Comparison of ENCODE assay signal across 1 cellular context in the genomic region with DNA sequence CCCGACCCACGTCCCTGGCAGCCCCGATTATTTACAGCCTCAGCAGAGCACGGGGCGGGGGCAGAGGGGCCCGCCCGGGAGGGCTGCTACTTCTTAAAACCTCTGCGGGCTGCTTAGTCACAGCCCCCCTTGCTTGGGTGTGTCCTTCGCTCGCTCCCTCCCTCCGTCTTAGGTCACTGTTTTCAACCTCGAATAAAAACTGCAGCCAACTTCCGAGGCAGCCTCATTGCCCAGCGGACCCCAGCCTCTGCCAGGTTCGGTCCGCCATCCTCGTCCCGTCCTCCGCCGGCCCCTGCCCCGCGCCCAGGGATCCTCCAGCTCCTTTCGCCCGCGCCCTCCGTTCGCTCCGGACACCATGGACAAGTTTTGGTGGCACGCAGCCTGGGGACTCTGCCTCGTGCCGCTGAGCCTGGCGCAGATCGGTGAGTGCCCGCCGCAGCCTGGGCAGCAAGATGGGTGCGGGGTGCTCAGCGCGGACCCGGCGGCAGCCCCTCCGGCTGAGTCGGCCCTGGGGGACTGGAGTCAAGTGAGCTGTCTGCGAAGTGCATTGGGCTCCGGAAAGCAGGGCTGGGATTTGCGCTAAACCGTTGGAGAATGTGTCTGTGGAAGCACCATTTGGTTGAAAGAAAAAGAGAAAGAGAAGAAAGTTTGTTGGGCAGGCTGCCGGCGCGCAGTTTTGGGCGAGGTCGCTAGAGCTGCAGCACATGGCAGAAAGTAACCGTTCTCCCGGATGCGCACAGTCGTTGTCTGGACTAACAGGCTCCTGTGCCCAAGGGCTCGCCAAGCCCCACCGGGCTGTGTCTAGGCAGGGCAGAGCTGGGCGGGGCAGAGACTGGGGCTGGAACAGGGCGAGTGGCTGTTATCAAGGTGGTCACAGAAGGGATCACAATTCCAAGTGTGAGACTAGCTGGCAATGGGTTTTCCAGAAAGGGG.
TF ChIP-seq lines count a peak whose summit lies in the region.

A gene (plus strand): TSS at position 223 of the 933 bp plus-strand sequence. CDS start 133 bp downstream, at position 356.

TF ChIP-seq in GM12878, 131 proteins besides CTCF, POLR2A, EP300 and RAD21 (continued from another document and continues in another):
- TF ChIP-seq, protein P1, sequence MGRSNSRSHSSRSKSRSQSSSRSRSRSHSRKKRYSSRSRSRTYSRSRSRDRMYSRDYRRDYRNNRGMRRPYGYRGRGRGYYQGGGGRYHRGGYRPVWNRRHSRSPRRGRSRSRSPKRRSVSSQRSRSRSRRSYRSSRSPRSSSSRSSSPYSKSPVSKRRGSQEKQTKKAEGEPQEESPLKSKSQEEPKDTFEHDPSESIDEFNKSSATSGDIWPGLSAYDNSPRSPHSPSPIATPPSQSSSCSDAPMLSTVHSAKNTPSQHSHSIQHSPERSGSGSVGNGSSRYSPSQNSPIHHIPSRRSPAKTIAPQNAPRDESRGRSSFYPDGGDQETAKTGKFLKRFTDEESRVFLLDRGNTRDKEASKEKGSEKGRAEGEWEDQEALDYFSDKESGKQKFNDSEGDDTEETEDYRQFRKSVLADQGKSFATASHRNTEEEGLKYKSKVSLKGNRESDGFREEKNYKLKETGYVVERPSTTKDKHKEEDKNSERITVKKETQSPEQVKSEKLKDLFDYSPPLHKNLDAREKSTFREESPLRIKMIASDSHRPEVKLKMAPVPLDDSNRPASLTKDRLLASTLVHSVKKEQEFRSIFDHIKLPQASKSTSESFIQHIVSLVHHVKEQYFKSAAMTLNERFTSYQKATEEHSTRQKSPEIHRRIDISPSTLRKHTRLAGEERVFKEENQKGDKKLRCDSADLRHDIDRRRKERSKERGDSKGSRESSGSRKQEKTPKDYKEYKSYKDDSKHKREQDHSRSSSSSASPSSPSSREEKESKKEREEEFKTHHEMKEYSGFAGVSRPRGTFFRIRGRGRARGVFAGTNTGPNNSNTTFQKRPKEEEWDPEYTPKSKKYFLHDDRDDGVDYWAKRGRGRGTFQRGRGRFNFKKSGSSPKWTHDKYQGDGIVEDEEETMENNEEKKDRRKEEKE (IDR thresholded peaks at IDR 0.05) = no peak
- TF ChIP-seq KLF5 (IDR thresholded peaks at IDR 0.05; ENCODE audit: partially characterized antibody) = no peak
- TF ChIP-seq, protein P2, sequence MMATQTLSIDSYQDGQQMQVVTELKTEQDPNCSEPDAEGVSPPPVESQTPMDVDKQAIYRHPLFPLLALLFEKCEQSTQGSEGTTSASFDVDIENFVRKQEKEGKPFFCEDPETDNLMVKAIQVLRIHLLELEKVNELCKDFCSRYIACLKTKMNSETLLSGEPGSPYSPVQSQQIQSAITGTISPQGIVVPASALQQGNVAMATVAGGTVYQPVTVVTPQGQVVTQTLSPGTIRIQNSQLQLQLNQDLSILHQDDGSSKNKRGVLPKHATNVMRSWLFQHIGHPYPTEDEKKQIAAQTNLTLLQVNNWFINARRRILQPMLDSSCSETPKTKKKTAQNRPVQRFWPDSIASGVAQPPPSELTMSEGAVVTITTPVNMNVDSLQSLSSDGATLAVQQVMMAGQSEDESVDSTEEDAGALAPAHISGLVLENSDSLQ (IDR thresholded peaks at IDR 0.05) = no peak
- peak; percentile 34 for TF ChIP-seq LARP7 (IDR thresholded peaks at IDR 0.05)
- TF ChIP-seq, protein P3, sequence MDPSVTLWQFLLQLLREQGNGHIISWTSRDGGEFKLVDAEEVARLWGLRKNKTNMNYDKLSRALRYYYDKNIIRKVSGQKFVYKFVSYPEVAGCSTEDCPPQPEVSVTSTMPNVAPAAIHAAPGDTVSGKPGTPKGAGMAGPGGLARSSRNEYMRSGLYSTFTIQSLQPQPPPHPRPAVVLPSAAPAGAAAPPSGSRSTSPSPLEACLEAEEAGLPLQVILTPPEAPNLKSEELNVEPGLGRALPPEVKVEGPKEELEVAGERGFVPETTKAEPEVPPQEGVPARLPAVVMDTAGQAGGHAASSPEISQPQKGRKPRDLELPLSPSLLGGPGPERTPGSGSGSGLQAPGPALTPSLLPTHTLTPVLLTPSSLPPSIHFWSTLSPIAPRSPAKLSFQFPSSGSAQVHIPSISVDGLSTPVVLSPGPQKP (IDR thresholded peaks at IDR 0.05; ENCODE audit: low read depth, low read length) = no peak
- TF ChIP-seq BMI1 (IDR thresholded peaks at IDR 0.05; ENCODE audit: borderline replicate concordance) = no peak
- no peak for TF ChIP-seq CHD4 (IDR thresholded peaks at IDR 0.05)
- TF ChIP-seq, protein P4, sequence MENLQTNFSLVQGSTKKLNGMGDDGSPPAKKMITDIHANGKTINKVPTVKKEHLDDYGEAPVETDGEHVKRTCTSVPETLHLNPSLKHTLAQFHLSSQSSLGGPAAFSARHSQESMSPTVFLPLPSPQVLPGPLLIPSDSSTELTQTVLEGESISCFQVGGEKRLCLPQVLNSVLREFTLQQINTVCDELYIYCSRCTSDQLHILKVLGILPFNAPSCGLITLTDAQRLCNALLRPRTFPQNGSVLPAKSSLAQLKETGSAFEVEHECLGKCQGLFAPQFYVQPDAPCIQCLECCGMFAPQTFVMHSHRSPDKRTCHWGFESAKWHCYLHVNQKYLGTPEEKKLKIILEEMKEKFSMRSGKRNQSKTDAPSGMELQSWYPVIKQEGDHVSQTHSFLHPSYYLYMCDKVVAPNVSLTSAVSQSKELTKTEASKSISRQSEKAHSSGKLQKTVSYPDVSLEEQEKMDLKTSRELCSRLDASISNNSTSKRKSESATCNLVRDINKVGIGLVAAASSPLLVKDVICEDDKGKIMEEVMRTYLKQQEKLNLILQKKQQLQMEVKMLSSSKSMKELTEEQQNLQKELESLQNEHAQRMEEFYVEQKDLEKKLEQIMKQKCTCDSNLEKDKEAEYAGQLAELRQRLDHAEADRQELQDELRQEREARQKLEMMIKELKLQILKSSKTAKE (IDR thresholded peaks at IDR 0.05; ENCODE audit: low read depth, poor library complexity, severe bottlenecking) = no peak
- TF ChIP-seq CREB1 (IDR thresholded peaks at IDR 0.05; ENCODE audit: low read depth) = peak; percentile 44; the same call in 1 of the 2 replicates
- TF ChIP-seq DPF2 (IDR thresholded peaks at IDR 0.05) = no peak
- no peak for TF ChIP-seq ZNF24 (IDR thresholded peaks at IDR 0.05)
- TF ChIP-seq ZNF622 (IDR thresholded peaks at IDR 0.05) = no peak
- no peak for TF ChIP-seq ZSCAN29 (IDR thresholded peaks at IDR 0.05)
- no peak for TF ChIP-seq KDM1A (IDR thresholded peaks at IDR 0.05; ENCODE audit: borderline replicate concordance)
- TF ChIP-seq, protein P5, sequence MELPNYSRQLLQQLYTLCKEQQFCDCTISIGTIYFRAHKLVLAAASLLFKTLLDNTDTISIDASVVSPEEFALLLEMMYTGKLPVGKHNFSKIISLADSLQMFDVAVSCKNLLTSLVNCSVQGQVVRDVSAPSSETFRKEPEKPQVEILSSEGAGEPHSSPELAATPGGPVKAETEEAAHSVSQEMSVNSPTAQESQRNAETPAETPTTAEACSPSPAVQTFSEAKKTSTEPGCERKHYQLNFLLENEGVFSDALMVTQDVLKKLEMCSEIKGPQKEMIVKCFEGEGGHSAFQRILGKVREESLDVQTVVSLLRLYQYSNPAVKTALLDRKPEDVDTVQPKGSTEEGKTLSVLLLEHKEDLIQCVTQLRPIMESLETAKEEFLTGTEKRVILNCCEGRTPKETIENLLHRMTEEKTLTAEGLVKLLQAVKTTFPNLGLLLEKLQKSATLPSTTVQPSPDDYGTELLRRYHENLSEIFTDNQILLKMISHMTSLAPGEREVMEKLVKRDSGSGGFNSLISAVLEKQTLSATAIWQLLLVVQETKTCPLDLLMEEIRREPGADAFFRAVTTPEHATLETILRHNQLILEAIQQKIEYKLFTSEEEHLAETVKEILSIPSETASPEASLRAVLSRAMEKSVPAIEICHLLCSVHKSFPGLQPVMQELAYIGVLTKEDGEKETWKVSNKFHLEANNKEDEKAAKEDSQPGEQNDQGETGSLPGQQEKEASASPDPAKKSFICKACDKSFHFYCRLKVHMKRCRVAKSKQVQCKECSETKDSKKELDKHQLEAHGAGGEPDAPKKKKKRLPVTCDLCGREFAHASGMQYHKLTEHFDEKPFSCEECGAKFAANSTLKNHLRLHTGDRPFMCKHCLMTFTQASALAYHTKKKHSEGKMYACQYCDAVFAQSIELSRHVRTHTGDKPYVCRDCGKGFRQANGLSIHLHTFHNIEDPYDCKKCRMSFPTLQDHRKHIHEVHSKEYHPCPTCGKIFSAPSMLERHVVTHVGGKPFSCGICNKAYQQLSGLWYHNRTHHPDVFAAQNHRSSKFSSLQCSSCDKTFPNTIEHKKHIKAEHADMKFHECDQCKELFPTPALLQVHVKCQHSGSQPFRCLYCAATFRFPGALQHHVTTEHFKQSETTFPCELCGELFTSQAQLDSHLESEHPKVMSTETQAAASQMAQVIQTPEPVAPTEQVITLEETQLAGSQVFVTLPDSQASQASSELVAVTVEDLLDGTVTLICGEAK (IDR thresholded peaks at IDR 0.05; ENCODE audit: borderline replicate concordance) = no peak
- TF ChIP-seq BACH1 (IDR thresholded peaks at IDR 0.05; ENCODE audit: borderline replicate concordance) = no peak
- TF ChIP-seq, protein P6, sequence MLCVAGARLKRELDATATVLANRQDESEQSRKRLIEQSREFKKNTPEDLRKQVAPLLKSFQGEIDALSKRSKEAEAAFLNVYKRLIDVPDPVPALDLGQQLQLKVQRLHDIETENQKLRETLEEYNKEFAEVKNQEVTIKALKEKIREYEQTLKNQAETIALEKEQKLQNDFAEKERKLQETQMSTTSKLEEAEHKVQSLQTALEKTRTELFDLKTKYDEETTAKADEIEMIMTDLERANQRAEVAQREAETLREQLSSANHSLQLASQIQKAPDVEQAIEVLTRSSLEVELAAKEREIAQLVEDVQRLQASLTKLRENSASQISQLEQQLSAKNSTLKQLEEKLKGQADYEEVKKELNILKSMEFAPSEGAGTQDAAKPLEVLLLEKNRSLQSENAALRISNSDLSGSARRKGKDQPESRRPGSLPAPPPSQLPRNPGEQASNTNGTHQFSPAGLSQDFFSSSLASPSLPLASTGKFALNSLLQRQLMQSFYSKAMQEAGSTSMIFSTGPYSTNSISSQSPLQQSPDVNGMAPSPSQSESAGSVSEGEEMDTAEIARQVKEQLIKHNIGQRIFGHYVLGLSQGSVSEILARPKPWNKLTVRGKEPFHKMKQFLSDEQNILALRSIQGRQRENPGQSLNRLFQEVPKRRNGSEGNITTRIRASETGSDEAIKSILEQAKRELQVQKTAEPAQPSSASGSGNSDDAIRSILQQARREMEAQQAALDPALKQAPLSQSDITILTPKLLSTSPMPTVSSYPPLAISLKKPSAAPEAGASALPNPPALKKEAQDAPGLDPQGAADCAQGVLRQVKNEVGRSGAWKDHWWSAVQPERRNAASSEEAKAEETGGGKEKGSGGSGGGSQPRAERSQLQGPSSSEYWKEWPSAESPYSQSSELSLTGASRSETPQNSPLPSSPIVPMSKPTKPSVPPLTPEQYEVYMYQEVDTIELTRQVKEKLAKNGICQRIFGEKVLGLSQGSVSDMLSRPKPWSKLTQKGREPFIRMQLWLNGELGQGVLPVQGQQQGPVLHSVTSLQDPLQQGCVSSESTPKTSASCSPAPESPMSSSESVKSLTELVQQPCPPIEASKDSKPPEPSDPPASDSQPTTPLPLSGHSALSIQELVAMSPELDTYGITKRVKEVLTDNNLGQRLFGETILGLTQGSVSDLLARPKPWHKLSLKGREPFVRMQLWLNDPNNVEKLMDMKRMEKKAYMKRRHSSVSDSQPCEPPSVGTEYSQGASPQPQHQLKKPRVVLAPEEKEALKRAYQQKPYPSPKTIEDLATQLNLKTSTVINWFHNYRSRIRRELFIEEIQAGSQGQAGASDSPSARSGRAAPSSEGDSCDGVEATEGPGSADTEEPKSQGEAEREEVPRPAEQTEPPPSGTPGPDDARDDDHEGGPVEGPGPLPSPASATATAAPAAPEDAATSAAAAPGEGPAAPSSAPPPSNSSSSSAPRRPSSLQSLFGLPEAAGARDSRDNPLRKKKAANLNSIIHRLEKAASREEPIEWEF (IDR thresholded peaks at IDR 0.05; ENCODE audit: insufficient replicate concordance, low read depth, low read length) = no peak
- TF ChIP-seq CREM (IDR thresholded peaks at IDR 0.05; ENCODE audit: low read depth) = peak; percentile 30; the same call in 1 of the 2 replicates
- TF ChIP-seq NR2F1 (conservative IDR thresholded peaks at IDR 0.05) = no peak
- 0 out of 2 replicates have a peak, but pooled peaks have one; percentile 43 for TF ChIP-seq POLR2AphosphoS2 (IDR thresholded peaks at IDR 0.05; ENCODE audit: low read depth, low read length)
- no peak for TF ChIP-seq SUPT20H (IDR thresholded peaks at IDR 0.05; ENCODE audit: borderline replicate concordance, control insufficient read depth, low read depth, low read length)
- TF ChIP-seq FOXK2 (IDR thresholded peaks at IDR 0.05) = no peak
- 0 out of 4 replicates have a peak, but pooled peaks of 1 of the 2 experiments have one; percentile 34 for TF ChIP-seq ETV6 (conservative IDR thresholded peaks at IDR 0.05 in 1 of 2, IDR thresholded peaks at IDR 0.05 in 1 of 2; ENCODE audit: borderline replicate concordance in 1 of 2, low read depth in 1 of 2)
- no peak for TF ChIP-seq NFXL1 (IDR thresholded peaks at IDR 0.05; ENCODE audit: borderline replicate concordance)
- TF ChIP-seq RBBP5 (conservative IDR thresholded peaks at IDR 0.05) = 0 out of 2 replicates have a peak, but pooled peaks have one; percentile 37
- TF ChIP-seq SMAD5 (IDR thresholded peaks at IDR 0.05; ENCODE audit: low read depth) = peak; percentile 88; the same call in 1 of the 2 replicates
- no peak for TF ChIP-seq ZNF274 (IDR thresholded peaks at IDR 0.05; ENCODE audit: insufficient read depth, insufficient read length)
- TF ChIP-seq TAF1 (IDR thresholded peaks at IDR 0.05; ENCODE audit: borderline replicate concordance, low read depth, low read length) = peak; percentile 87; the same call in 1 of the 2 replicates
- TF ChIP-seq SREBF1 (IDR thresholded peaks at IDR 0.05; ENCODE audit: low read length) = no peak
- peak; percentile 64; the same call in 1 of the 2 replicates for TF ChIP-seq PML (IDR thresholded peaks at IDR 0.05; ENCODE audit: low read length)
- no peak for TF ChIP-seq PAX8 (IDR thresholded peaks at IDR 0.05)
- peak; percentile 93 for TF ChIP-seq POLR2AphosphoS5 (IDR thresholded peaks at IDR 0.05; ENCODE audit: low read length)
- TF ChIP-seq, protein P7, sequence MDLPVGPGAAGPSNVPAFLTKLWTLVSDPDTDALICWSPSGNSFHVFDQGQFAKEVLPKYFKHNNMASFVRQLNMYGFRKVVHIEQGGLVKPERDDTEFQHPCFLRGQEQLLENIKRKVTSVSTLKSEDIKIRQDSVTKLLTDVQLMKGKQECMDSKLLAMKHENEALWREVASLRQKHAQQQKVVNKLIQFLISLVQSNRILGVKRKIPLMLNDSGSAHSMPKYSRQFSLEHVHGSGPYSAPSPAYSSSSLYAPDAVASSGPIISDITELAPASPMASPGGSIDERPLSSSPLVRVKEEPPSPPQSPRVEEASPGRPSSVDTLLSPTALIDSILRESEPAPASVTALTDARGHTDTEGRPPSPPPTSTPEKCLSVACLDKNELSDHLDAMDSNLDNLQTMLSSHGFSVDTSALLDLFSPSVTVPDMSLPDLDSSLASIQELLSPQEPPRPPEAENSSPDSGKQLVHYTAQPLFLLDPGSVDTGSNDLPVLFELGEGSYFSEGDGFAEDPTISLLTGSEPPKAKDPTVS (IDR thresholded peaks at IDR 0.05; ENCODE audit: low read depth, low read length) = no peak
- no peak for TF ChIP-seq POU2F2 (IDR thresholded peaks at IDR 0.05; ENCODE audit: borderline replicate concordance, low read depth, low read length)
